ENCODE assay signal across 1 cellular context in the genomic region with DNA sequence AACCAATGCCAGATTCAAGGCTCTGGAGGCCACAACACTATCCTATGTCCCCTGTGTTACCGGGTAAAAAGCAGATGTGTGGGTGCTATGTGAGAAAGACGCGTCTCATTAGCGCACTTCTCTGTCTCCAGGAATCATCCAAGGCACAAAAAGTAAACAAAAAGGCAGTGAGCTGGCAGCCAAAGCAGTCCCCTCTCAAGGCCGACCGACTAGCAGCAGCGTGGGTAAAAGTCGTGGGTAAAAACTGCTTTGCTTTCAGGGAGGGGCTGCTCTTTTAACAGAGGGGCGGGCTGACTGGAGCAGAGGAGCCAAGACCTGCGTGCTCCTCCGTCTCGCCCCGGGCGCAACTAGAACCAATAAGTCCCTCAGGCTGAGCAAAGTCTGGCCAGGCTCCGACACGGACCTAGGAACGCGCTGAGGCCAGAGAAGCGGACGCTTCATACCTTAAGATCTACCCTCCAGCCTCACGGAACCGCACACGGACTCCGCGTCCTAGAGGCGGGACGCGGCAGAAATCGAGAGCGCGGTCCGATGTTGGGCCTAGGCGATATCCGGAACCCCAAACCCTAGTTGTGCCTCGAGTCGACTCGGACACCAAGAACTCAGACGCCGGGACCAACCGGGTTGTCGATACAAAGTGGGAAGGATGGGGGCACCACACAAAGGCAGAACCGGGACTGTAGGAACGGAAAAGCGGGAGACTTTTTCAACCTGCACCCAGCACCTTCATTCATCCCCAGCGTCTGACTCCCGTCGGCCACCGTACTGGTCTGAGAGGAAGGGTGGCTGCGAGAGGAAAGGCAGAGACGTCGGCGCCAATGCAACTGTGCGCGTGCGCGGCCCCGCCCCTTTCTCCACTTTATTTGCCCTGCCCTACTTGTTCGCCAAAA.
TF ChIP-seq lines count a peak whose summit lies in the region.

A gene with protein sequence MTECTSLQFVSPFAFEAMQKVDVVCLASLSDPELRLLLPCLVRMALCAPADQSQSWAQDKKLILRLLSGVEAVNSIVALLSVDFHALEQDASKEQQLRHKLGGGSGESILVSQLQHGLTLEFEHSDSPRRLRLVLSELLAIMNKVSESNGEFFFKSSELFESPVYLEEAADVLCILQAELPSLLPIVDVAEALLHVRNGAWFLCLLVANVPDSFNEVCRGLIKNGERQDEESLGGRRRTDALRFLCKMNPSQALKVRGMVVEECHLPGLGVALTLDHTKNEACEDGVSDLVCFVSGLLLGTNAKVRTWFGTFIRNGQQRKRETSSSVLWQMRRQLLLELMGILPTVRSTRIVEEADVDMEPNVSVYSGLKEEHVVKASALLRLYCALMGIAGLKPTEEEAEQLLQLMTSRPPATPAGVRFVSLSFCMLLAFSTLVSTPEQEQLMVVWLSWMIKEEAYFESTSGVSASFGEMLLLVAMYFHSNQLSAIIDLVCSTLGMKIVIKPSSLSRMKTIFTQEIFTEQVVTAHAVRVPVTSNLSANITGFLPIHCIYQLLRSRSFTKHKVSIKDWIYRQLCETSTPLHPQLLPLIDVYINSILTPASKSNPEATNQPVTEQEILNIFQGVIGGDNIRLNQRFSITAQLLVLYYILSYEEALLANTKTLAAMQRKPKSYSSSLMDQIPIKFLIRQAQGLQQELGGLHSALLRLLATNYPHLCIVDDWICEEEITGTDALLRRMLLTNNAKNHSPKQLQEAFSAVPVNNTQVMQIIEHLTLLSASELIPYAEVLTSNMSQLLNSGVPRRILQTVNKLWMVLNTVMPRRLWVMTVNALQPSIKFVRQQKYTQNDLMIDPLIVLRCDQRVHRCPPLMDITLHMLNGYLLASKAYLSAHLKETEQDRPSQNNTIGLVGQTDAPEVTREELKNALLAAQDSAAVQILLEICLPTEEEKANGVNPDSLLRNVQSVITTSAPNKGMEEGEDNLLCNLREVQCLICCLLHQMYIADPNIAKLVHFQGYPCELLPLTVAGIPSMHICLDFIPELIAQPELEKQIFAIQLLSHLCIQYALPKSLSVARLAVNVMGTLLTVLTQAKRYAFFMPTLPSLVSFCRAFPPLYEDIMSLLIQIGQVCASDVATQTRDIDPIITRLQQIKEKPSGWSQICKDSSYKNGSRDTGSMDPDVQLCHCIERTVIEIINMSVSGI (minus strand): TSS at position 772 of the 890 bp plus-strand sequence. CDS start 1,338 bp downstream, outside the sequence.

TF ChIP-seq in HepG2, 621 proteins besides CTCF, POLR2A, EP300 and RAD21 (continued from another document and continues in another):
- TF ChIP-seq, protein P1, sequence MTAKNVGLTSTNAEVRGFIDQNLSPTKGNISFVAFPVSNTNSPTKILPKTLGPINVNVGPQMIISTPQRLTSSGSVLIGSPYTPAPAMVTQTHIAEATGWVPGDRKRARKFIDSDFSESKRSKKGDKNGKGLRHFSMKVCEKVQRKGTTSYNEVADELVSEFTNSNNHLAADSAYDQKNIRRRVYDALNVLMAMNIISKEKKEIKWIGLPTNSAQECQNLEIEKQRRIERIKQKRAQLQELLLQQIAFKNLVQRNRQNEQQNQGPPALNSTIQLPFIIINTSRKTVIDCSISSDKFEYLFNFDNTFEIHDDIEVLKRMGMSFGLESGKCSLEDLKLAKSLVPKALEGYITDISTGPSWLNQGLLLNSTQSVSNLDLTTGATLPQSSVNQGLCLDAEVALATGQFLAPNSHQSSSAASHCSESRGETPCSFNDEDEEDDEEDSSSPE (CRISPR knock-in tag; IDR thresholded peaks at IDR 0.05): peak; percentile 50; the same call in 1 of the 2 replicates
- TF ChIP-seq BORCS8-MEF2B (CRISPR knock-in tag; IDR thresholded peaks at IDR 0.05): peak; percentile 94
- no peak for TF ChIP-seq MAFG (CRISPR knock-in tag; IDR thresholded peaks at IDR 0.05)
- TF ChIP-seq ZNF333 (CRISPR knock-in tag; IDR thresholded peaks at IDR 0.05; ENCODE audit: borderline replicate concordance): peak; percentile 81
- TF ChIP-seq SRSF1 (optimal IDR thresholded peaks at IDR 0.05; ENCODE audit: low read depth, low read length): peak; percentile 88
- peak; percentile 65 for TF ChIP-seq MIXL1 (CRISPR knock-in tag; IDR thresholded peaks at IDR 0.05)
- TF ChIP-seq ETV5 (CRISPR knock-in tag; IDR thresholded peaks at IDR 0.05; ENCODE audit: borderline replicate concordance): peak; percentile 65; the same call in 1 of the 2 replicates
- no peak for TF ChIP-seq ZSCAN20 (CRISPR knock-in tag; IDR thresholded peaks at IDR 0.05; ENCODE audit: borderline replicate concordance)
- TF ChIP-seq STAT5B (CRISPR knock-in tag; IDR thresholded peaks at IDR 0.05): 0 out of 2 replicates have a peak, but pooled peaks have one; percentile 2
- 0 out of 2 replicates have a peak, but pooled peaks have one; percentile 69 for TF ChIP-seq HOXD1 (CRISPR knock-in tag; IDR thresholded peaks at IDR 0.05)
- TF ChIP-seq ZNF629 (CRISPR knock-in tag; conservative IDR thresholded peaks at IDR 0.05): no peak; the same call in none of the 2 replicates
- peak; percentile 56; the same call in 1 of the 2 replicates for TF ChIP-seq ELF4 (CRISPR knock-in tag; IDR thresholded peaks at IDR 0.05; ENCODE audit: borderline replicate concordance)
- peak; percentile 93; the same call in 1 of the 2 replicates for TF ChIP-seq PAX8 (CRISPR knock-in tag; IDR thresholded peaks at IDR 0.05; ENCODE audit: borderline replicate concordance)
- peak; percentile 68 for TF ChIP-seq HNRNPLL (IDR thresholded peaks at IDR 0.05; ENCODE audit: low read depth, low read length, poor library complexity, severe bottlenecking)
- no peak; the same call in 1 of the 2 replicates for TF ChIP-seq SMYD3 (CRISPR knock-in tag; IDR thresholded peaks at IDR 0.05)
- TF ChIP-seq, protein P2, sequence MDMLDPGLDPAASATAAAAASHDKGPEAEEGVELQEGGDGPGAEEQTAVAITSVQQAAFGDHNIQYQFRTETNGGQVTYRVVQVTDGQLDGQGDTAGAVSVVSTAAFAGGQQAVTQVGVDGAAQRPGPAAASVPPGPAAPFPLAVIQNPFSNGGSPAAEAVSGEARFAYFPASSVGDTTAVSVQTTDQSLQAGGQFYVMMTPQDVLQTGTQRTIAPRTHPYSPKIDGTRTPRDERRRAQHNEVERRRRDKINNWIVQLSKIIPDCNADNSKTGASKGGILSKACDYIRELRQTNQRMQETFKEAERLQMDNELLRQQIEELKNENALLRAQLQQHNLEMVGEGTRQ (IDR thresholded peaks at IDR 0.05; ENCODE audit: low read depth, low read length): no peak
- TF ChIP-seq, protein P2 (CRISPR knock-in tag; IDR thresholded peaks at IDR 0.05; ENCODE audit: borderline replicate concordance): no peak
- peak; percentile 95 for TF ChIP-seq SPEN (CRISPR knock-in tag; IDR thresholded peaks at IDR 0.05; ENCODE audit: low read depth)
- TF ChIP-seq YEATS2 (CRISPR knock-in tag; IDR thresholded peaks at IDR 0.05; ENCODE audit: borderline replicate concordance): peak; percentile 93
- peak; percentile 44; the same call in 1 of the 2 replicates for TF ChIP-seq THYN1 (CRISPR knock-in tag; IDR thresholded peaks at IDR 0.05; ENCODE audit: borderline replicate concordance, low read depth)
- TF ChIP-seq, protein P3, sequence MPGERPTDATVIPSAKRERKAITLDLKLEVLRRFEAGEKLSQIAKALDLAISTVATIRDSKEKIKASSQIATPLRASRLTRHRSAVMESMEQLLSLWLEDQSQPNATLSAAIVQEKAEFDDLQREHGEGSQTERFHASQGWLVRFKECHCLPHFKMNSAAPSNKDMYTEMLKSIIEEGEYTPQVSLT (CRISPR knock-in tag; IDR thresholded peaks at IDR 0.05; ENCODE audit: borderline replicate concordance, low read depth): no peak
- TF ChIP-seq NFE2L2 (IDR thresholded peaks at IDR 0.05; ENCODE audit: low read length): no peak
- TF ChIP-seq ZSCAN29 (CRISPR knock-in tag; conservative IDR thresholded peaks at IDR 0.05): peak; percentile 76
- TF ChIP-seq, protein P4, sequence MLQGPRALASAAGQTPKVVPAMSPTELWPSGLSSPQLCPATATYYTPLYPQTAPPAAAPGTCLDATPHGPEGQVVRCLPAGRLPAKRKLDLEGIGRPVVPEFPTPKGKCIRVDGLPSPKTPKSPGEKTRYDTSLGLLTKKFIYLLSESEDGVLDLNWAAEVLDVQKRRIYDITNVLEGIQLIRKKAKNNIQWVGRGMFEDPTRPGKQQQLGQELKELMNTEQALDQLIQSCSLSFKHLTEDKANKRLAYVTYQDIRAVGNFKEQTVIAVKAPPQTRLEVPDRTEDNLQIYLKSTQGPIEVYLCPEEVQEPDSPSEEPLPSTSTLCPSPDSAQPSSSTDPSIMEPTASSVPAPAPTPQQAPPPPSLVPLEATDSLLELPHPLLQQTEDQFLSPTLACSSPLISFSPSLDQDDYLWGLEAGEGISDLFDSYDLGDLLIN (CRISPR knock-in tag; IDR thresholded peaks at IDR 0.05; ENCODE audit: borderline replicate concordance): 0 out of 2 replicates have a peak, but pooled peaks have one; percentile 85
- TF ChIP-seq ZBTB42 (CRISPR knock-in tag; IDR thresholded peaks at IDR 0.05): peak; percentile 72; the same call in 1 of the 2 replicates
- TF ChIP-seq ZNF747 (CRISPR knock-in tag; IDR thresholded peaks at IDR 0.05; ENCODE audit: borderline replicate concordance): peak; percentile 68; the same call in 1 of the 2 replicates
- peak; percentile 82 for TF ChIP-seq ZBTB20 (CRISPR knock-in tag; IDR thresholded peaks at IDR 0.05; ENCODE audit: borderline replicate concordance, low read depth)
- 0 out of 2 replicates have a peak, but pooled peaks have one; percentile 16 for TF ChIP-seq RCOR2 (CRISPR knock-in tag; IDR thresholded peaks at IDR 0.05)
- TF ChIP-seq, protein P5, sequence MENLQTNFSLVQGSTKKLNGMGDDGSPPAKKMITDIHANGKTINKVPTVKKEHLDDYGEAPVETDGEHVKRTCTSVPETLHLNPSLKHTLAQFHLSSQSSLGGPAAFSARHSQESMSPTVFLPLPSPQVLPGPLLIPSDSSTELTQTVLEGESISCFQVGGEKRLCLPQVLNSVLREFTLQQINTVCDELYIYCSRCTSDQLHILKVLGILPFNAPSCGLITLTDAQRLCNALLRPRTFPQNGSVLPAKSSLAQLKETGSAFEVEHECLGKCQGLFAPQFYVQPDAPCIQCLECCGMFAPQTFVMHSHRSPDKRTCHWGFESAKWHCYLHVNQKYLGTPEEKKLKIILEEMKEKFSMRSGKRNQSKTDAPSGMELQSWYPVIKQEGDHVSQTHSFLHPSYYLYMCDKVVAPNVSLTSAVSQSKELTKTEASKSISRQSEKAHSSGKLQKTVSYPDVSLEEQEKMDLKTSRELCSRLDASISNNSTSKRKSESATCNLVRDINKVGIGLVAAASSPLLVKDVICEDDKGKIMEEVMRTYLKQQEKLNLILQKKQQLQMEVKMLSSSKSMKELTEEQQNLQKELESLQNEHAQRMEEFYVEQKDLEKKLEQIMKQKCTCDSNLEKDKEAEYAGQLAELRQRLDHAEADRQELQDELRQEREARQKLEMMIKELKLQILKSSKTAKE (CRISPR knock-in tag; IDR thresholded peaks at IDR 0.05; ENCODE audit: borderline replicate concordance): no peak
- peak; percentile 44; the same call in 1 of the 2 replicates for TF ChIP-seq ZNF616 (CRISPR knock-in tag; IDR thresholded peaks at IDR 0.05; ENCODE audit: low read depth)
- TF ChIP-seq, protein P6, sequence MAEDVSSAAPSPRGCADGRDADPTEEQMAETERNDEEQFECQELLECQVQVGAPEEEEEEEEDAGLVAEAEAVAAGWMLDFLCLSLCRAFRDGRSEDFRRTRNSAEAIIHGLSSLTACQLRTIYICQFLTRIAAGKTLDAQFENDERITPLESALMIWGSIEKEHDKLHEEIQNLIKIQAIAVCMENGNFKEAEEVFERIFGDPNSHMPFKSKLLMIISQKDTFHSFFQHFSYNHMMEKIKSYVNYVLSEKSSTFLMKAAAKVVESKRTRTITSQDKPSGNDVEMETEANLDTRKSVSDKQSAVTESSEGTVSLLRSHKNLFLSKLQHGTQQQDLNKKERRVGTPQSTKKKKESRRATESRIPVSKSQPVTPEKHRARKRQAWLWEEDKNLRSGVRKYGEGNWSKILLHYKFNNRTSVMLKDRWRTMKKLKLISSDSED (CRISPR knock-in tag; IDR thresholded peaks at IDR 0.05): 0 out of 2 replicates have a peak, but pooled peaks have one; percentile 37
- peak; percentile 55; the same call in 1 of the 2 replicates for TF ChIP-seq MED1 (CRISPR knock-in tag; IDR thresholded peaks at IDR 0.05)
- peak; percentile 44 for TF ChIP-seq MED8 (CRISPR knock-in tag; IDR thresholded peaks at IDR 0.05; ENCODE audit: insufficient replicate concordance)
- no peak for TF ChIP-seq SETDB1 (CRISPR knock-in tag; IDR thresholded peaks at IDR 0.05; ENCODE audit: borderline replicate concordance)
- peak; percentile 72 for TF ChIP-seq GATA4 (IDR thresholded peaks at IDR 0.05; ENCODE audit: borderline replicate concordance, low read depth)
- no peak for TF ChIP-seq TCF12 (IDR thresholded peaks at IDR 0.05)
- TF ChIP-seq TCF12 (CRISPR knock-in tag; IDR thresholded peaks at IDR 0.05): no peak
- TF ChIP-seq, protein P7, sequence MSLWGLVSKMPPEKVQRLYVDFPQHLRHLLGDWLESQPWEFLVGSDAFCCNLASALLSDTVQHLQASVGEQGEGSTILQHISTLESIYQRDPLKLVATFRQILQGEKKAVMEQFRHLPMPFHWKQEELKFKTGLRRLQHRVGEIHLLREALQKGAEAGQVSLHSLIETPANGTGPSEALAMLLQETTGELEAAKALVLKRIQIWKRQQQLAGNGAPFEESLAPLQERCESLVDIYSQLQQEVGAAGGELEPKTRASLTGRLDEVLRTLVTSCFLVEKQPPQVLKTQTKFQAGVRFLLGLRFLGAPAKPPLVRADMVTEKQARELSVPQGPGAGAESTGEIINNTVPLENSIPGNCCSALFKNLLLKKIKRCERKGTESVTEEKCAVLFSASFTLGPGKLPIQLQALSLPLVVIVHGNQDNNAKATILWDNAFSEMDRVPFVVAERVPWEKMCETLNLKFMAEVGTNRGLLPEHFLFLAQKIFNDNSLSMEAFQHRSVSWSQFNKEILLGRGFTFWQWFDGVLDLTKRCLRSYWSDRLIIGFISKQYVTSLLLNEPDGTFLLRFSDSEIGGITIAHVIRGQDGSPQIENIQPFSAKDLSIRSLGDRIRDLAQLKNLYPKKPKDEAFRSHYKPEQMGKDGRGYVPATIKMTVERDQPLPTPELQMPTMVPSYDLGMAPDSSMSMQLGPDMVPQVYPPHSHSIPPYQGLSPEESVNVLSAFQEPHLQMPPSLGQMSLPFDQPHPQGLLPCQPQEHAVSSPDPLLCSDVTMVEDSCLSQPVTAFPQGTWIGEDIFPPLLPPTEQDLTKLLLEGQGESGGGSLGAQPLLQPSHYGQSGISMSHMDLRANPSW (CRISPR knock-in tag; IDR thresholded peaks at IDR 0.05; ENCODE audit: borderline replicate concordance): peak; percentile 94
